Comparison of ENCODE assay signal across 29 cellular contexts in genomic region chr13:53885997-53886396, GRCh38.
"Had no signal": no experiment of that assay in that cellular context is flagged by ENCODE, and none has a peak within 500 bp of the region (broad histone marks: within the 10 kb centered on the region; RNA-seq: fewer than 3 reads in every experiment).

No MANE protein-coding gene starts in this region.

- H3K27me3 Mint-ChIP-seq: activated CD4-positive, alpha-beta T cell treated with anti-CD3 and anti-CD28 coated beads for 36 hours; central memory CD8-positive, alpha-beta T cell; dendritic cell treated with granulocyte-macrophage colony-stimulating factor and Interleukin-4, amounts not matched to agents 40 ng/mL and 50 ng/mL, for 4 days; naive thymus-derived CD4-positive, alpha-beta T cell; progenitor cell of endocrine pancreas; stimulated activated naive CD8-positive, alpha-beta T cell treated with anti-CD3 and anti-CD28 coated beads, Interleukin-15, Interleukin-2, amounts not matched to agents 100 ng/mL and 50 ng/mL, for 24 hours had no signal

- ATAC-seq: activated CD4-positive, alpha-beta T cell treated with anti-CD3 and anti-CD28 coated beads for 36 hours; activated CD8-positive, alpha-beta T cell treated with anti-CD3 and anti-CD28 coated beads, Interleukin-2, amount 10 ng/mL, durations not matched to agents 7 days and 5 days; activated naive CD4-positive, alpha-beta T cell treated with anti-CD3 and anti-CD28 coated beads, Interleukin-2, amount 50 U/mL, for 72 hours; activated T-cell treated with anti-CD3 and anti-CD28 coated beads, Interleukin-2, amount 50 U/mL, for 72 hours; foreskin keratinocyte; heart left ventricle; left colon; naive thymus-derived CD4-positive, alpha-beta T cell; sciatic nerve; stimulated activated effector memory CD8-positive, alpha-beta T cell treated with anti-CD3 and anti-CD28 coated beads, Interleukin-12 subunit alpha, Interleukin-12 subunit beta, amount 100 ng/mL, for 72 hours had no signal

- H3K4me3 Mint-ChIP-seq: activated CD4-positive, alpha-beta T cell treated with anti-CD3 and anti-CD28 coated beads for 36 hours; activated CD8-positive, alpha-beta T cell treated with anti-CD3 and anti-CD28 coated beads, Interleukin-2, amount 10 ng/mL, durations not matched to agents 7 days and 5 days; activated T-cell treated with anti-CD3 and anti-CD28 coated beads, Interleukin-2, amount 50 U/mL, for 72 hours; central memory CD8-positive, alpha-beta T cell; dendritic cell treated with granulocyte-macrophage colony-stimulating factor and Interleukin-4, amounts not matched to agents 40 ng/mL and 50 ng/mL, for 4 days; immature natural killer cell; naive thymus-derived CD4-positive, alpha-beta T cell; stimulated activated effector memory CD8-positive, alpha-beta T cell treated with anti-CD3 and anti-CD28 coated beads, Interleukin-12 subunit alpha, Interleukin-12 subunit beta, amount 100 ng/mL, for 72 hours; stimulated activated naive CD8-positive, alpha-beta T cell treated with anti-CD3 and anti-CD28 coated beads, Interleukin-15, Interleukin-2, amounts not matched to agents 100 ng/mL and 50 ng/mL, for 24 hours had no signal

- H3K4me3 ChIP-seq: esophagus muscularis mucosa, heart left ventricle, ovary, skin epidermis, thoracic aorta, uterus had no signal

- H3K27ac Mint-ChIP-seq: activated CD4-positive, alpha-beta T cell treated with anti-CD3 and anti-CD28 coated beads for 36 hours; activated CD8-positive, alpha-beta T cell treated with anti-CD3 and anti-CD28 coated beads, Interleukin-2, amount 10 ng/mL, durations not matched to agents 7 days and 5 days; activated naive CD4-positive, alpha-beta T cell treated with anti-CD3 and anti-CD28 coated beads, Interleukin-2, amount 50 U/mL, for 72 hours; activated T-cell treated with anti-CD3 and anti-CD28 coated beads, Interleukin-2, amount 50 U/mL, for 72 hours; dendritic cell treated with granulocyte-macrophage colony-stimulating factor and Interleukin-4, amounts not matched to agents 40 ng/mL and 50 ng/mL, for 4 days; immature natural killer cell; naive thymus-derived CD4-positive, alpha-beta T cell; progenitor cell of endocrine pancreas; stimulated activated effector memory CD8-positive, alpha-beta T cell treated with anti-CD3 and anti-CD28 coated beads, Interleukin-12 subunit alpha, Interleukin-12 subunit beta, amount 100 ng/mL, for 72 hours; stimulated activated naive CD8-positive, alpha-beta T cell treated with anti-CD3 and anti-CD28 coated beads, Interleukin-15, Interleukin-2, amounts not matched to agents 100 ng/mL and 50 ng/mL, for 24 hours had no signal

- DNase-seq: activated CD4-positive, alpha-beta T cell treated with anti-CD3 and anti-CD28 coated beads for 36 hours; activated CD4-positive, CD25-positive, alpha-beta regulatory T cell; activated CD8-positive, alpha-beta T cell treated with anti-CD3 and anti-CD28 coated beads, Interleukin-2, amount 10 ng/mL, durations not matched to agents 7 days and 5 days; activated naive CD4-positive, alpha-beta T cell; activated T-cell treated with anti-CD3 and anti-CD28 coated beads for 4 hours; activated T-cell treated with anti-CD3 and anti-CD28 coated beads, Interleukin-2, amount 50 U/mL, for 72 hours; foreskin keratinocyte; heart left ventricle; hypothalamus; immature natural killer cell; kidney; left colon; mammary epithelial cell; naive thymus-derived CD4-positive, alpha-beta T cell; ovary; stimulated activated CD4-positive, alpha-beta T cell treated with anti-CD3 and anti-CD28 coated beads, Interleukin-12 subunit alpha, Interleukin-12 subunit beta, amount 100 ng/mL, for 4 hours; stimulated activated CD4-positive, alpha-beta T cell treated with anti-CD3 and anti-CD28 coated beads, Interleukin-4, amount 100 ng/mL, for 1 hour; trophoblast cell; uterus had no signal

- H3K9me3 Mint-ChIP-seq: dendritic cell treated with granulocyte-macrophage colony-stimulating factor and Interleukin-4, amounts not matched to agents 40 ng/mL and 50 ng/mL, for 4 days had no signal

- H3K36me3 ChIP-seq: esophagus muscularis mucosa, heart left ventricle, ovary, thoracic aorta, uterus had no signal

- H3K4me1 Mint-ChIP-seq: activated CD4-positive, alpha-beta T cell treated with anti-CD3 and anti-CD28 coated beads for 36 hours; central memory CD8-positive, alpha-beta T cell; immature natural killer cell; naive thymus-derived CD4-positive, alpha-beta T cell; stimulated activated effector memory CD8-positive, alpha-beta T cell treated with anti-CD3 and anti-CD28 coated beads, Interleukin-12 subunit alpha, Interleukin-12 subunit beta, amount 100 ng/mL, for 72 hours had no signal

- H3K9me3 ChIP-seq: esophagus muscularis mucosa, ovary, thoracic aorta had no signal

- H3K27ac ChIP-seq: esophagus muscularis mucosa, foreskin keratinocyte, heart left ventricle, ovary, skin epidermis, thoracic aorta, uterus had no signal

- H3K36me3 Mint-ChIP-seq: activated naive CD4-positive, alpha-beta T cell treated with anti-CD3 and anti-CD28 coated beads, Interleukin-2, amount 50 U/mL, for 72 hours; immature natural killer cell; naive thymus-derived CD4-positive, alpha-beta T cell; stimulated activated effector memory CD8-positive, alpha-beta T cell treated with anti-CD3 and anti-CD28 coated beads, Interleukin-12 subunit alpha, Interleukin-12 subunit beta, amount 100 ng/mL, for 72 hours had no signal

- H3K4me1 ChIP-seq: esophagus muscularis mucosa, foreskin keratinocyte, heart left ventricle, uterus had no signal

- H3K27me3 ChIP-seq: esophagus muscularis mucosa, foreskin keratinocyte, heart left ventricle, ovary, uterus had no signal
